8 cellular contexts compared by ENCODE assay signal in the genomic region with DNA sequence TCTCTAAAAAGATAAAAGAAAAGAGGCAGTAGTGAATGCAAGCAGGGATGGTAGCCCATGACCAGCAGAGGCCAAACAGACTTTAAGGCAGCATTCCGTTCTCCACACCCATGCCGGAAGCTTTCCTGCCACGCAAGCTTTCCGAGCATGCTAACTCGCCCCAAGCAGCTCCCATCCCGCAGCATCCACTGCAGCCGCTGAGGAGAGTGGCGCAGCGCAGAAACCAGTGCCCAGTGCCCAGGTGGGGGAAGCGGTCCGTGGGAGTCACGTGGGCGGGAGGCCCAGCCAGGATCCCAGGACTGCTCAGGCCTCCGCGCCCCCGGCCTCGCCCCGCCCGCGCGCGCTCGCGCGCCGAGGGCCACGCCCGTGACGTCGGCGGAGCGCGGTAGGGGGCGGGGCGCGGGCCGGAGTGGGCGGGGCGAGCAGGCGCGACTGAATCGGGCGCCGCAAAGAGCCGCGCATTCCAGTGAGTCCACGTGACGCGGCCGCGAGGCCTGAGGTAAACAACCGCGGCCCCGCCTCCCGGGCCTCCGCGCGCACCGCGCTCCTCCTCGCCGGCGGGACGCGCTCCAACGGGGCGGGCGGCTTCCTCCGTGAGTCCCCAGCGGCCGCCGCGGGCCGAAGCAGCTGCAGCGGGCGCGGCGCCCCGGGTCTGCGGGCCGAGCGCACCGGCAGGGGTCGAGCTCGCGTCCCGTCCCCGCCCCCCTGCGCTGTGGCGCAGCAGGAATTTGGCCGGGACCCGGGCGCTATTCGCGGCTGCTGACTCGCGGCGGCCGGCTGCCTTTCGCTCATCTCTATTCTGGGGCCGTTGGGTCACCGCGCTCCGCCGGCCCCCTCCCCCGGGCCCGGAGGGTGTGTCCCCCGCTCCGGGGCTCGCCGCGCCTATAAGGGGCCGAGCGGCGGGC. TPM values are rescaled to one million over a fixed set of nuclear protein-coding genes. Genes with fewer than 3 reads are reported as not detected.
A peak's percentile ranks its signal among the peaks of the same experiment; 100 is the strongest.
DNase-seq lines count a peak whose midpoint lies in the region; ATAC-seq and TF ChIP-seq lines count a peak whose summit lies in the region.

A gene with protein sequence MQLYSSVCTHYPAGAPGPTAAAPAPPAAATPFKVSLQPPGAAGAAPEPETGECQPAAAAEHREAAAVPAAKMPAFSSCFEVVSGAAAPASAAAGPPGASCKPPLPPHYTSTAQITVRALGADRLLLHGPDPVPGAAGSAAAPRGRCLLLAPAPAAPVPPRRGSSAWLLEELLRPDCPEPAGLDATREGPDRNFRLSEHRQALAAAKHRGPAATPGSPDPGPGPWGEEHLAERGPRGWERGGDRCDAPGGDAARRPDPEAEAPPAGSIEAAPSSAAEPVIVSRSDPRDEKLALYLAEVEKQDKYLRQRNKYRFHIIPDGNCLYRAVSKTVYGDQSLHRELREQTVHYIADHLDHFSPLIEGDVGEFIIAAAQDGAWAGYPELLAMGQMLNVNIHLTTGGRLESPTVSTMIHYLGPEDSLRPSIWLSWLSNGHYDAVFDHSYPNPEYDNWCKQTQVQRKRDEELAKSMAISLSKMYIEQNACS (plus strand): TSS at position 529 of the 905 bp plus-strand sequence. CDS start 383 bp downstream, outside the sequence.

- peak; percentile 63 for DNase-seq in BJ (ENCODE audit: low read depth)
- DNase-seq in GM19238 (ENCODE audit: insufficient read length, low spot score): peak; percentile 90
- DNase-seq in NCI-H510A treated with DMSO at 0.1 percent for 48 hours (lab: John Stamatoyannopoulos, UW): peak; percentile 35
- peak; percentile 87 to 89 for DNase-seq in activated CD4-positive, alpha-beta T cell treated with anti-CD3 and anti-CD28 coated beads, Interleukin-2, amount 50 U/mL, for 24 hours (ENCODE audit: low read depth in 1 of 2, low spot score in 1 of 2)
- DNase-seq in stimulated activated CD4-positive, alpha-beta T cell treated with anti-CD3 and anti-CD28 coated beads, Interleukin-4, amount 100 ng/mL, for 1 hour: peak; percentile 96

- H3K36me3 ChIP-seq in BJ (ENCODE audit: control insufficient read depth, insufficient read depth, low read length) (no peaks in the 10 kb centered on the region), liver (ENCODE audit: control insufficient read depth in 4 of 4, insufficient read depth in 3 of 4, low read depth in 1 of 4, low read length in 3 of 4) (no peaks in the 10 kb centered on the region)

- WGBS in liver: under 1% methylated on average over 115 of the region's 115 CpGs

- H3K27me3 ChIP-seq in BJ (ENCODE audit: control insufficient read depth, insufficient read depth, low read length) (no peaks in the 10 kb centered on the region), liver (ENCODE audit: control insufficient read depth in 4 of 4, insufficient read depth in 4 of 4, low read length in 3 of 4) (no peaks in the 10 kb centered on the region)

- peak within 1 kb of the TSS; percentile 86 for H3K4me3 Mint-ChIP-seq in dendritic cell treated with granulocyte-macrophage colony-stimulating factor and Interleukin-4, amounts not matched to agents 40 ng/mL and 50 ng/mL, for 4 days

- peak; percentile 24; the same call in 1 of the 2 replicates for TF ChIP-seq CTCF in BJ (IDR thresholded peaks at IDR 0.05; ENCODE audit: insufficient read depth, low read depth, low read length)
- TF ChIP-seq CTCF in liver (IDR thresholded peaks at IDR 0.05; ENCODE audit: low read depth, low read length, missing input control): peak; percentile 42

- H3K9me3 ChIP-seq in liver (ENCODE audit: control insufficient read depth in 4 of 4, low read length in 3 of 4): no peaks in the 10 kb centered on the region

- TF ChIP-seq RAD21 in liver (IDR thresholded peaks at IDR 0.05): peak; percentile 38 to 65

- CTCF ChIA-PET in BJ (lab: Yijun Ruan, JAX): interaction anchor here (1.0 kb wide), 1 partner anchor 106 kb away, joined by 3 read pairs; no protein-coding TSS in a partner anchor

- peak; percentile 79 for ATAC-seq in HG03439 (IDR thresholded peaks at IDR 0.05; ENCODE audit: unreplicated experiment)

- H3K27ac Mint-ChIP-seq in dendritic cell treated with granulocyte-macrophage colony-stimulating factor and Interleukin-4, amounts not matched to agents 40 ng/mL and 50 ng/mL, for 4 days: peak within 1 kb of the TSS; percentile 93

- peak within 1 kb of the TSS in 1 of 2 donors; percentile 81 for H3K9ac ChIP-seq in liver (ENCODE audit: low read depth in 1 of 2, low read length in 2 of 2)

- H3K4me1 Mint-ChIP-seq in dendritic cell treated with granulocyte-macrophage colony-stimulating factor and Interleukin-4, amounts not matched to agents 40 ng/mL and 50 ng/mL, for 4 days (ENCODE audit: low read depth): peaks cover 62% of the 10 kb centered on the region

- intact Hi-C loops in dendritic cell treated with granulocyte-macrophage colony-stimulating factor and Interleukin-4, amounts not matched to agents 40 ng/mL and 50 ng/mL, for 4 days (cut with micrococcal nuclease): loop anchor here (2.0 kb wide), 1 partner anchor 62 kb away; no protein-coding TSS in a partner anchor

- no peaks in the 10 kb centered on the region for H3K27me3 Mint-ChIP-seq in dendritic cell treated with granulocyte-macrophage colony-stimulating factor and Interleukin-4, amounts not matched to agents 40 ng/mL and 50 ng/mL, for 4 days

- H3K4me1 ChIP-seq in liver (ENCODE audit: control insufficient read depth in 4 of 4, insufficient read depth in 4 of 4, low read length in 3 of 4): peaks cover 10 to 31% (median 19%) of the 10 kb centered on the region in 4 donors

- H3K27ac ChIP-seq in liver (ENCODE audit: low read depth in 1 of 2, low read length in 2 of 2): peak within 1 kb of the TSS; percentile 92 to 94

- no peaks in the 10 kb centered on the region for H3K9me3 Mint-ChIP-seq in dendritic cell treated with granulocyte-macrophage colony-stimulating factor and Interleukin-4, amounts not matched to agents 40 ng/mL and 50 ng/mL, for 4 days

- POLR2A ChIA-PET in BJ (lab: Charles Lee): no interaction called here

- peak within 1 kb of the TSS; percentile 77 for H3K4me3 ChIP-seq in BJ (ENCODE audit: low read depth, low read length)
- H3K4me3 ChIP-seq in liver (ENCODE audit: low read depth in 1 of 3, low read length in 3 of 3): peak within 1 kb of the TSS; percentile 94 to 99 (median 96)

- peaks cover 12% of the 10 kb centered on the region for H3K36me3 Mint-ChIP-seq in dendritic cell treated with granulocyte-macrophage colony-stimulating factor and Interleukin-4, amounts not matched to agents 40 ng/mL and 50 ng/mL, for 4 days (ENCODE audit: low read depth)

TF ChIP-seq in liver, 16 proteins besides CTCF, POLR2A, EP300 and RAD21:
- TF ChIP-seq ATF3 (IDR thresholded peaks at IDR 0.05) (no peak), NR2F2 (IDR thresholded peaks at IDR 0.05) (no peak), EGR1 (IDR thresholded peaks at IDR 0.05; ENCODE audit: low read depth in 2 of 2) (no peak), SP1 (IDR thresholded peaks at IDR 0.05) (peak; percentile 34), GABPA (IDR thresholded peaks at IDR 0.05 in 1 of 2, conservative IDR thresholded peaks at IDR 0.05 in 1 of 2) (no peak), YY1 (IDR thresholded peaks at IDR 0.05) (no peak), HNF4A (conservative IDR thresholded peaks at IDR 0.05) (no peak), FOXA1 (IDR thresholded peaks at IDR 0.05) (no peak)
- TF ChIP-seq, protein P1, sequence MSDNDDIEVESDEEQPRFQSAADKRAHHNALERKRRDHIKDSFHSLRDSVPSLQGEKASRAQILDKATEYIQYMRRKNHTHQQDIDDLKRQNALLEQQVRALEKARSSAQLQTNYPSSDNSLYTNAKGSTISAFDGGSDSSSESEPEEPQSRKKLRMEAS (IDR thresholded peaks at IDR 0.05): no peak

RNA-seq across cellular contexts. Expression of the gene that starts here (rescaled TPM):
- polyA plus RNA-seq in BJ (2011; rRNA removed): 1.1 and 1.7 TPM in 2 replicates
- polyA minus RNA-seq in BJ (2011; rRNA and poly(A)+ RNA removed): 2.9 and 3.7 TPM in 2 replicates
- total RNA-seq in liver: 1 to 10 TPM; 3.4 to 5.9 TPM
- 1 to 10 TPM; 1.5 to 2.3 TPM for polyA plus RNA-seq in liver

Comparison
In these comparisons a context has a peak if more than half of its experiments do, and no peak if none do; other contexts are left out.
1. Peak in every context shown above with its lines: DNase-seq, ATAC-seq, H3K4me3 ChIP-seq and H3K27ac ChIP-seq.
2. DNase-seq: peak in every context shown above with its lines; median percentile 96 in stimulated activated CD4-positive, alpha-beta T cell treated with anti-CD3 and anti-CD28 coated beads, Interleukin-4, amount 100 ng/mL, for 1 hour; 90 in GM19238; 88 in activated CD4-positive, alpha-beta T cell treated with anti-CD3 and anti-CD28 coated beads, Interleukin-2, amount 50 U/mL, for 24 hours; 63 in BJ; 35 in NCI-H510A treated with DMSO at 0.1 percent for 48 hours.